18 cellular contexts compared by ENCODE assay signal in genomic region chr10:13704969-13705368, GRCh38.
A peak's percentile ranks its signal among the peaks of the same experiment; 100 is the strongest.
DNase-seq lines count a peak whose midpoint lies in the region; ATAC-seq, FAIRE-seq and TF ChIP-seq lines count a peak whose summit lies in the region.
"Had no signal": no experiment of that assay in that cellular context is flagged by ENCODE, and none has a peak within 500 bp of the region (broad histone marks: within the 10 kb centered on the region; RNA-seq: fewer than 3 reads in every experiment).

No MANE protein-coding gene starts in this region.

- WGBS in spleen, 5 donors = 44 to 59% (median 52%) methylated on average over 11 of the region's 11 CpGs

- H3K9me3 Mint-ChIP-seq in WTC11 = no peaks in the 10 kb centered on the region
- H3K9me3 Mint-ChIP-seq in activated CD4-positive, alpha-beta T cell treated with anti-CD3 and anti-CD28 coated beads, Interleukin-2, amount 10 ng/mL, durations not matched to agents 24 days and 14 days = no peaks in the 10 kb centered on the region
- H3K9me3 Mint-ChIP-seq: endodermal cell had no signal

- peak overlapping the region; percentile 24 for H3K27ac Mint-ChIP-seq in WTC11
- no peak overlapping the region for H3K27ac Mint-ChIP-seq in activated CD4-positive, alpha-beta T cell treated with anti-CD3 and anti-CD28 coated beads, Interleukin-2, amount 10 ng/mL, durations not matched to agents 24 days and 14 days
- H3K27ac Mint-ChIP-seq: CD4-positive, alpha-beta memory T cell had no signal

- peak; percentile 9 for FAIRE-seq in GM12891 (lab: Jason Lieb, UNC)
- FAIRE-seq: HTR-8/SVneo, TTC549 had no signal

- CTCF ChIA-PET in WTC11 (lab: Charles Lee) = interaction anchor here (0.6 to 4.7 kb wide), 4 partner anchors 14 to 64 kb away, joined by 3 to 16 read pairs (median 4); no protein-coding TSS in a partner anchor

- peak overlapping the region; percentile 81; the same call in 1 of the 2 replicates for H3K4me3 ChIP-seq in iPS-20b (ENCODE audit: low read length)
- H3K4me3 ChIP-seq in spleen = peak overlapping the region in 7 of 8 donors; percentile 8 to 70 (median 38)
- H3K4me3 ChIP-seq: SJCRH30 had no signal

- H3K9ac ChIP-seq in iPS-20b (ENCODE audit: low read depth, low read length) = no peak overlapping the region

- ATAC-seq in WTC11 = no peak
- ATAC-seq in GM19023 (IDR thresholded peaks at IDR 0.05; ENCODE audit: unreplicated experiment) = no peak
- no peak for ATAC-seq in GM21515 (IDR thresholded peaks at IDR 0.05; ENCODE audit: unreplicated experiment)

- H3K27ac ChIP-seq in iPS-20b (ENCODE audit: low read length) (no peak overlapping the region), spleen (peak overlapping the region in 5 of 8 donors; percentile 37 to 78 (median 71))
- H3K27ac ChIP-seq: SJCRH30 had no signal

- no peaks in the 10 kb centered on the region for H3K27me3 ChIP-seq in iPS-20b (ENCODE audit: insufficient read depth, low read length)
- H3K27me3 ChIP-seq in spleen (replicated peaks in 1 of 7) = peaks cover 0 to 9% (median 0%) of the 10 kb centered on the region in 7 donors
- H3K27me3 ChIP-seq: SJCRH30 had no signal

- intact Hi-C loops in spleen (cut with DNase I; ENCODE audit: low total_unique reads) = no loop called here
- intact Hi-C loops in activated CD4-positive, alpha-beta T cell treated with anti-CD3 and anti-CD28 coated beads, Interleukin-2, amount 10 ng/mL, durations not matched to agents 24 days and 14 days (cut with micrococcal nuclease) = no loop called here

- H3K4me1 Mint-ChIP-seq in WTC11 = peaks cover 79% of the 10 kb centered on the region
- peaks cover 16% of the 10 kb centered on the region for H3K4me1 Mint-ChIP-seq in activated CD4-positive, alpha-beta T cell treated with anti-CD3 and anti-CD28 coated beads, Interleukin-2, amount 10 ng/mL, durations not matched to agents 24 days and 14 days

- TF ChIP-seq CTCF in WTC11 (IDR thresholded peaks at IDR 0.05) = no peak
- no peak for TF ChIP-seq CTCF in spleen (IDR thresholded peaks at IDR 0.05 in 8 of 11, conservative IDR thresholded peaks at IDR 0.05 in 3 of 11)

- no peak for TF ChIP-seq POLR2A in GM12891 (IDR thresholded peaks at IDR 0.05; ENCODE audit: low read depth, low read length)
- peak in 1 of 3 donors; percentile 7 for TF ChIP-seq POLR2A in spleen (IDR thresholded peaks at IDR 0.05)

- no peaks in the 10 kb centered on the region for H3K9me3 ChIP-seq in iPS-20b (ENCODE audit: insufficient read depth, low read depth, low read length)
- no peaks in the 10 kb centered on the region for H3K9me3 ChIP-seq in spleen
- H3K9me3 ChIP-seq: SJCRH30 had no signal

- H3K4me1 ChIP-seq in iPS-20b (ENCODE audit: insufficient read depth, low read length) (peaks cover 27% of the 10 kb centered on the region), spleen (peaks cover 0 to 64% (median 40%) of the 10 kb centered on the region in 6 donors)

- peaks cover 8% of the 10 kb centered on the region for H3K36me3 Mint-ChIP-seq in WTC11
- H3K36me3 Mint-ChIP-seq in activated CD4-positive, alpha-beta T cell treated with anti-CD3 and anti-CD28 coated beads, Interleukin-2, amount 10 ng/mL, durations not matched to agents 24 days and 14 days (ENCODE audit: low read depth) = no peaks in the 10 kb centered on the region
- H3K36me3 Mint-ChIP-seq: CD4-positive, alpha-beta memory T cell had no signal

- DNase-seq in GM12891 (ENCODE audit: insufficient read length, low spot score) (no peak), WTC11 (ENCODE audit: low spot score) (no peak), spleen (no peak)
- DNase-seq in activated CD4-positive, alpha-beta T cell treated with anti-CD3 and anti-CD28 coated beads, Interleukin-2, amount 10 ng/mL, durations not matched to agents 24 days and 14 days = no peak
- DNase-seq: activated effector memory CD4-positive, alpha-beta T cell treated with anti-CD3 and anti-CD28 coated beads, Interleukin-2, amount 50 U/mL, for 16 hours; CD4-positive, alpha-beta memory T cell; endodermal cell; GDM1; NCI-H1105; NCI-H2171 treated with DMSO at 0.1 percent for 48 hours; NK-92 treated with Interleukin-12 subunit alpha and Interleukin-12 subunit beta, amount 100 ng/mL, for 24 hours; SJCRH30; stimulated activated CD4-positive, alpha-beta T cell treated with anti-CD3 and anti-CD28 coated beads, Interleukin-1b, Interleukin-23, amount 100 ng/mL, for 48 hours had no signal

- H3K4me3 Mint-ChIP-seq in WTC11 = no peak overlapping the region
- no peak overlapping the region for H3K4me3 Mint-ChIP-seq in activated CD4-positive, alpha-beta T cell treated with anti-CD3 and anti-CD28 coated beads, Interleukin-2, amount 10 ng/mL, durations not matched to agents 24 days and 14 days
- H3K4me3 Mint-ChIP-seq: CD4-positive, alpha-beta memory T cell had no signal

- H3K36me3 ChIP-seq in iPS-20b (ENCODE audit: insufficient read depth, low read depth, low read length) (peaks cover 23% of the 10 kb centered on the region; the same call in 1 of the 2 replicates), spleen (peaks cover 0 to 17% (median 1%) of the 10 kb centered on the region in 6 donors)
- H3K36me3 ChIP-seq: SJCRH30 had no signal

- POLR2A ChIA-PET in WTC11 (lab: Charles Lee) = interaction anchor here (0.7 kb wide), 1 partner anchor 8 kb away, joined by 3 read pairs; no protein-coding TSS in a partner anchor

- H3K27me3 Mint-ChIP-seq in WTC11 (ENCODE audit: low read depth) = no peaks in the 10 kb centered on the region
- H3K27me3 Mint-ChIP-seq in activated CD4-positive, alpha-beta T cell treated with anti-CD3 and anti-CD28 coated beads, Interleukin-2, amount 10 ng/mL, durations not matched to agents 24 days and 14 days = peaks cover 35% of the 10 kb centered on the region

TF ChIP-seq in GM12891, 5 proteins besides CTCF, POLR2A, EP300 and RAD21:
- no peak for TF ChIP-seq POU2F2 (IDR thresholded peaks at IDR 0.05; ENCODE audit: low read depth, low read length)
- TF ChIP-seq SPI1 (IDR thresholded peaks at IDR 0.05; ENCODE audit: low read depth, low read length) = no peak
- no peak for TF ChIP-seq PAX5 (IDR thresholded peaks at IDR 0.05; ENCODE audit: insufficient read depth, low read length, severe bottlenecking)
- no peak for TF ChIP-seq TAF1 (IDR thresholded peaks at IDR 0.05; ENCODE audit: low read depth, low read length)
- TF ChIP-seq POLR2AphosphoS5 (IDR thresholded peaks at IDR 0.05; ENCODE audit: low read depth, low read length) = no peak
TF ChIP-seq in GM12891: peak in this region for 0.

TF ChIP-seq in WTC11, 78 proteins besides CTCF, POLR2A, EP300 and RAD21:
- no peak for TF ChIP-seq RELA (CRISPR knock-in tag; IDR thresholded peaks at IDR 0.05; ENCODE audit: borderline replicate concordance)
- no peak for TF ChIP-seq USF1 (CRISPR knock-in tag; IDR thresholded peaks at IDR 0.05)
- TF ChIP-seq AR (CRISPR knock-in tag; IDR thresholded peaks at IDR 0.05) = no peak
- no peak for TF ChIP-seq ZBTB21 (CRISPR knock-in tag; IDR thresholded peaks at IDR 0.05; ENCODE audit: borderline replicate concordance)
- TF ChIP-seq PRRX2 (CRISPR knock-in tag; IDR thresholded peaks at IDR 0.05) = no peak
- TF ChIP-seq FOXP1 (CRISPR knock-in tag; IDR thresholded peaks at IDR 0.05; ENCODE audit: borderline replicate concordance) = no peak
- TF ChIP-seq GABPB1 (CRISPR knock-in tag; IDR thresholded peaks at IDR 0.05) = no peak
